In genomic region chr21:46194374-46195334, GRCh38 we compare ENCODE assay signal across 25 cellular contexts. TPM values are rescaled to one million over a fixed set of nuclear protein-coding genes. Genes with fewer than 3 reads are reported as not detected.
DNase-seq lines count a peak whose midpoint lies in the region; ATAC-seq, FAIRE-seq and TF ChIP-seq lines count a peak whose summit lies in the region.
"Had no signal": no experiment of that assay in that cellular context is flagged by ENCODE, and none has a peak within 500 bp of the region (broad histone marks: within the 10 kb centered on the region; RNA-seq: fewer than 3 reads in every experiment).

No MANE protein-coding gene starts in this region.

- H3K4me1 ChIP-seq in HepG2 (ENCODE audit: insufficient read depth, low read length): peaks cover 15% of the 10 kb centered on the region; the same call in 1 of the 2 replicates
- peaks cover 0 to 4% (median 0%) of the 10 kb centered on the region in 4 donors for H3K4me1 ChIP-seq in stomach

- H4K20me1 ChIP-seq in HepG2 (ENCODE audit: insufficient read depth, low read length): 0 out of 2 replicates have a peak, but pooled peaks cover 2% of the 10 kb centered on the region

- no peak overlapping the region for H3K4me3 ChIP-seq in WERI-Rb-1 (ENCODE audit: low read depth, low read length)
- H3K4me3 ChIP-seq in HepG2 (replicated peaks in 1 of 3; ENCODE audit: insufficient read depth in 1 of 3, low read depth in 2 of 3, low read length in 3 of 3): no peak overlapping the region
- no peak overlapping the region for H3K4me3 ChIP-seq in stomach
- H3K4me3 ChIP-seq: BLaER1 treated with 17β-estradiol and CSF1 and Interleukin-3, amounts not matched to agents 10 nM and 100 nM; left lung; tibial artery had no signal

- CTCF ChIA-PET in HepG2 (lab: Yijun Ruan, JAX; ENCODE audit: low intra/inter-chr PET ratio, low total read pairs): no interaction called here

- no peak for FAIRE-seq in HepG2 (lab: Jason Lieb, UNC)
- FAIRE-seq: endothelial cell of umbilical vein, H1 had no signal

- H3K27ac ChIP-seq in WERI-Rb-1 (peak overlapping the region; percentile 49), HepG2 (ENCODE audit: extremely low read length, insufficient read depth, low read length) (no peak overlapping the region), stomach (no peak overlapping the region)
- H3K27ac ChIP-seq: BLaER1 treated with 17β-estradiol and CSF1 and Interleukin-3, amounts not matched to agents 10 nM and 100 nM; left lung; tibial artery had no signal

- H2AFZ ChIP-seq in HepG2 (ENCODE audit: low read length): no peak overlapping the region

- TF ChIP-seq POLR2A in HepG2 (IDR thresholded peaks at IDR 0.05; ENCODE audit: insufficient read depth in 1 of 2, low read depth in 2 of 2, low read length in 2 of 2): no peak
- no peak for TF ChIP-seq POLR2A in stomach (IDR thresholded peaks at IDR 0.05)

- BruUV-seq in HepG2 (replicated peaks; lab: Mats Ljungman, UMichigan): no TSS peak

- no peak overlapping the region for H3K9ac ChIP-seq in HepG2 (ENCODE audit: insufficient read depth, low read depth, low read length)

- intact Hi-C loops in HepG2 (cut with micrococcal nuclease; ENCODE audit: unreplicated experiment) (loop anchor here (10.0 kb wide), 1 partner anchor 220 kb away; no protein-coding TSS in a partner anchor), stomach (cut with DNase I; ENCODE audit: low total_unique reads) (no loop called here)

- 97% methylated on average over 26 of the region's 34 CpGs for WGBS in HepG2 (ENCODE audit: low lambda C conversion rate)
- 94 to 97% (median 94%) methylated on average over 28 to 34 of the region's 34 CpGs for WGBS in stomach, 5 donors

- no peaks in the 10 kb centered on the region for H3K79me2 ChIP-seq in HepG2 (ENCODE audit: insufficient read depth, low read length)

- POLR2A ChIA-PET in HepG2 (lab: Yijun Ruan, JAX): no interaction called here

- H3K9me3 ChIP-seq in WERI-Rb-1 (ENCODE audit: severe bottlenecking) (no peaks in the 10 kb centered on the region), HepG2 (ENCODE audit: low read length) (no peaks in the 10 kb centered on the region), stomach (no peaks in the 10 kb centered on the region)
- H3K9me3 ChIP-seq: left lung, tibial artery had no signal

- H3K27me3 ChIP-seq in WERI-Rb-1 (ENCODE audit: insufficient read depth, low read depth, severe bottlenecking) (no peaks in the 10 kb centered on the region), HepG2 (ENCODE audit: control insufficient read depth in 1 of 2, insufficient read depth in 2 of 2, low read length in 2 of 2) (no peaks in the 10 kb centered on the region), stomach (no peaks in the 10 kb centered on the region)
- H3K27me3 ChIP-seq: BLaER1 treated with 17β-estradiol and CSF1 and Interleukin-3, amounts not matched to agents 10 nM and 100 nM; left lung; tibial artery had no signal

- H3K4me2 ChIP-seq in HepG2 (ENCODE audit: low read depth, low read length): no peak overlapping the region

- ATAC-seq in HepG2 (no peak), HG02840 (IDR thresholded peaks at IDR 0.05; ENCODE audit: low FRiP score, unreplicated experiment) (no peak)
- ATAC-seq: left lung; Panc1; stimulated activated effector memory CD8-positive, alpha-beta T cell treated with anti-CD3 and anti-CD28 coated beads, Interleukin-12 subunit alpha, Interleukin-12 subunit beta, amount 100 ng/mL, for 72 hours had no signal

- TF ChIP-seq CTCF in WERI-Rb-1 (IDR thresholded peaks at IDR 0.05; ENCODE audit: low read depth, low read length): peak; percentile 18; the same call in 1 of the 2 replicates
- TF ChIP-seq CTCF in HepG2 (CRISPR knock-in tag; IDR thresholded peaks at IDR 0.05): no peak
- no peak for TF ChIP-seq CTCF in stomach (IDR thresholded peaks at IDR 0.05)

- DNase-seq in activated CD4-positive, alpha-beta T cell treated with anti-CD3 and anti-CD28 coated beads for 1 hour: peak; percentile 4
- DNase-seq in activated CD4-positive, alpha-beta T cell treated with anti-CD3 and anti-CD28 coated beads, Interleukin-2, amount 50 U/mL, for 1 hour: no peak
- peak; percentile 66 for DNase-seq in WERI-Rb-1
- DNase-seq in HepG2 (ENCODE audit: low spot score): no peak
- DNase-seq in stomach: peak; percentile 17
- DNase-seq in DMS79 (lab: John Stamatoyannopoulos, UW): no peak
- DNase-seq in middle frontal gyrus (ENCODE audit: extremely low spot score, low spot score): no peak
- DNase-seq: 8988T; activated gamma-delta T cell treated with Interleukin-2 at 50 U/mL for 16 hours; anterior cingulate cortex; foreskin fibroblast; left lung; NCI-H1092 treated with DMSO at 0.1 percent for 48 hours; NCI-H2171; NCI-H82; stimulated activated CD4-positive, alpha-beta T cell treated with anti-CD3 and anti-CD28 coated beads, Interleukin-12 subunit alpha, Interleukin-12 subunit beta, amount 100 ng/mL, for 4 hours; SW 1271 had no signal

- no peak for TF ChIP-seq EP300 in HepG2 (IDR thresholded peaks at IDR 0.05; ENCODE audit: low read depth in 2 of 2, low read length in 2 of 2)
- no peak for TF ChIP-seq EP300 in HepG2 (CRISPR knock-in tag; IDR thresholded peaks at IDR 0.05; ENCODE audit: borderline replicate concordance)
- no peak for TF ChIP-seq EP300 in stomach (IDR thresholded peaks at IDR 0.05)

- H3K36me3 ChIP-seq in WERI-Rb-1: peaks cover 68% of the 10 kb centered on the region
- peaks cover 25 to 82% of the 10 kb centered on the region in 2 experiments for H3K36me3 ChIP-seq in HepG2 (replicated peaks in 1 of 2; ENCODE audit: control insufficient read depth in 1 of 2, insufficient read depth in 2 of 2, low read length in 2 of 2)
- peaks cover 54 to 96% (median 88%) of the 10 kb centered on the region in 4 donors for H3K36me3 ChIP-seq in stomach

- no peak for TF ChIP-seq RAD21 in HepG2 (CRISPR knock-in tag; IDR thresholded peaks at IDR 0.05)

- in situ Hi-C loops in HepG2 (cut with HindIII; ENCODE audit: extremely low pct_ligation_motif_present, low pct_unique_long_range_greater_than_20kb): no loop called here

RNA-seq across cellular contexts. Expression of gene SPATC1L, which starts 10.4 kb away (rescaled TPM):
- total RNA-seq in HepG2 (2016; rRNA removed; fragmentation: Illumina TruSeq; extraction: Trizol) (2.8 and 3.3 TPM in 2 replicates), stomach (10 to 100 TPM in 2 of 5 donors, 1 to 10 TPM in 1, under 1 TPM in 1, not detected in 1; 0.72 to 26.4 (median 8.0) TPM)
- 2.1 and 2.7 TPM in 2 replicates for total RNA-seq in HepG2 (2016; cell fraction: cytosol; rRNA removed; fragmentation: Illumina TruSeq; extraction: Trizol; ENCODE audit: low read depth)
- total RNA-seq in HepG2 (2016; cell fraction: insoluble cytoplasmic fraction; rRNA removed; fragmentation: Illumina TruSeq; extraction: Trizol): 3.0 and 3.3 TPM in 2 replicates
- total RNA-seq in HepG2 (2016; cell fraction: membrane; rRNA removed; fragmentation: Illumina TruSeq; extraction: Trizol): 3.0 and 3.8 TPM in 2 replicates
- 1.5 and 1.7 TPM in 2 replicates for total RNA-seq in HepG2 (2016; cell fraction: nucleus; rRNA removed; fragmentation: Illumina TruSeq; extraction: Trizol)
- polyA plus RNA-seq in HepG2 (2011; rRNA removed) (1.4 and 2.6 TPM in 2 replicates), stomach (10 to 100 TPM in 2 of 3 donors, 1 to 10 TPM in 1; 7.0 to 14.2 (median 13.7) TPM)
- 1.4 and 2.8 TPM in 2 replicates for polyA plus RNA-seq in HepG2 (2011; cell fraction: cytosol; rRNA removed)
- 9.6 and 9.7 TPM in 2 replicates for polyA plus RNA-seq in HepG2 (2011; cell fraction: nucleus; rRNA removed)
- 7.3 and 10.9 TPM in 2 replicates for polyA plus RNA-seq in HepG2 (2012)
- 5.4 and 5.7 TPM in 2 replicates for polyA plus RNA-seq in HepG2 (2016; cell fraction: cytosol; fragmentation: Illumina TruSeq; extraction: Trizol; ENCODE audit: low read depth)
- polyA plus RNA-seq in HepG2 (2016; cell fraction: insoluble cytoplasmic fraction; fragmentation: Illumina TruSeq; extraction: Trizol; ENCODE audit: low read depth): 5.9 and 7.1 TPM in 2 replicates
- 6.0 and 7.3 TPM in 2 replicates for polyA plus RNA-seq in HepG2 (2016; cell fraction: membrane; fragmentation: Illumina TruSeq; extraction: Trizol; ENCODE audit: low read depth)
- 5.8 and 6.5 TPM in 2 replicates for polyA plus RNA-seq in HepG2 (2016; cell fraction: nucleus; fragmentation: Illumina TruSeq; extraction: Trizol; ENCODE audit: insufficient read depth, low read depth)
- polyA minus RNA-seq in HepG2 (2011; rRNA and poly(A)+ RNA removed; ENCODE audit: low replicate concordance): 2.4 and 3.4 TPM in 2 replicates
- 3.4 and 5.6 TPM in 2 replicates for polyA minus RNA-seq in HepG2 (2011; cell fraction: cytosol; rRNA and poly(A)+ RNA removed)
- polyA minus RNA-seq in HepG2 (2011; cell fraction: nucleus; rRNA and poly(A)+ RNA removed): 0.77 and 1.6 TPM in 2 replicates

RNA-seq across cellular contexts. Expression of gene LSS, which starts 33.9 kb away (rescaled TPM):
- total RNA-seq in HepG2 (2016; rRNA removed; fragmentation: Illumina TruSeq; extraction: Trizol): 73.5 and 113 TPM in 2 replicates
- 7.3 and 7.8 TPM in 2 replicates for total RNA-seq in HepG2 (2016; cell fraction: cytosol; rRNA removed; fragmentation: Illumina TruSeq; extraction: Trizol; ENCODE audit: low read depth)
- total RNA-seq in HepG2 (2016; cell fraction: insoluble cytoplasmic fraction; rRNA removed; fragmentation: Illumina TruSeq; extraction: Trizol): 62.4 and 115 TPM in 2 replicates
- 31.7 and 32.0 TPM in 2 replicates for total RNA-seq in HepG2 (2016; cell fraction: membrane; rRNA removed; fragmentation: Illumina TruSeq; extraction: Trizol)
- total RNA-seq in HepG2 (2016; cell fraction: nucleus; rRNA removed; fragmentation: Illumina TruSeq; extraction: Trizol): 138 and 169 TPM in 2 replicates
- 72.6 and 182 TPM in 2 replicates for polyA plus RNA-seq in HepG2 (2011; rRNA removed)
- polyA plus RNA-seq in HepG2 (2011; cell fraction: cytosol; rRNA removed): 29.6 and 35.0 TPM in 2 replicates
- polyA plus RNA-seq in HepG2 (2011; cell fraction: nucleus; rRNA removed): 771 and 1,172 TPM in 2 replicates
- polyA plus RNA-seq in HepG2 (2012): 69.9 and 111 TPM in 2 replicates
- 5.3 and 5.5 TPM in 2 replicates for polyA plus RNA-seq in HepG2 (2016; cell fraction: cytosol; fragmentation: Illumina TruSeq; extraction: Trizol; ENCODE audit: low read depth)
- polyA plus RNA-seq in HepG2 (2016; cell fraction: insoluble cytoplasmic fraction; fragmentation: Illumina TruSeq; extraction: Trizol; ENCODE audit: low read depth): 44.5 and 58.2 TPM in 2 replicates
- 14.1 and 14.6 TPM in 2 replicates for polyA plus RNA-seq in HepG2 (2016; cell fraction: membrane; fragmentation: Illumina TruSeq; extraction: Trizol; ENCODE audit: low read depth)
- polyA plus RNA-seq in HepG2 (2016; cell fraction: nucleus; fragmentation: Illumina TruSeq; extraction: Trizol; ENCODE audit: insufficient read depth, low read depth): 296 and 309 TPM in 2 replicates
- 67.2 and 95.6 TPM in 2 replicates for polyA minus RNA-seq in HepG2 (2011; rRNA and poly(A)+ RNA removed; ENCODE audit: low replicate concordance)
- 16.2 and 25.1 TPM in 2 replicates for polyA minus RNA-seq in HepG2 (2011; cell fraction: cytosol; rRNA and poly(A)+ RNA removed)
- 66.3 and 114 TPM in 2 replicates for polyA minus RNA-seq in HepG2 (2011; cell fraction: nucleus; rRNA and poly(A)+ RNA removed)
- total RNA-seq in stomach: 100 to 1,000 TPM in 1 of 5 donors, 10 to 100 TPM in 4; 26.4 to 246 (median 46.7) TPM
- polyA plus RNA-seq in stomach: 10 to 100 TPM; 15.3 to 22.2 (median 21.7) TPM

RNA-seq across cellular contexts. Expression of gene FTCD, which starts 39.3 kb away (rescaled TPM):
- 78.5 and 105 TPM in 2 replicates for total RNA-seq in HepG2 (2016; rRNA removed; fragmentation: Illumina TruSeq; extraction: Trizol)
- 13.1 and 13.2 TPM in 2 replicates for total RNA-seq in HepG2 (2016; cell fraction: cytosol; rRNA removed; fragmentation: Illumina TruSeq; extraction: Trizol; ENCODE audit: low read depth)
- total RNA-seq in HepG2 (2016; cell fraction: insoluble cytoplasmic fraction; rRNA removed; fragmentation: Illumina TruSeq; extraction: Trizol): 61.2 and 115 TPM in 2 replicates
- total RNA-seq in HepG2 (2016; cell fraction: membrane; rRNA removed; fragmentation: Illumina TruSeq; extraction: Trizol): 21.0 and 27.4 TPM in 2 replicates
- 94.5 and 110 TPM in 2 replicates for total RNA-seq in HepG2 (2016; cell fraction: nucleus; rRNA removed; fragmentation: Illumina TruSeq; extraction: Trizol)
- polyA plus RNA-seq in HepG2 (2011; rRNA removed): 75.7 and 112 TPM in 2 replicates
- polyA plus RNA-seq in HepG2 (2011; cell fraction: cytosol; rRNA removed): 34.7 and 61.2 TPM in 2 replicates
- polyA plus RNA-seq in HepG2 (2011; cell fraction: nucleus; rRNA removed): 656 and 751 TPM in 2 replicates
- polyA plus RNA-seq in HepG2 (2012): 108 and 140 TPM in 2 replicates
- polyA plus RNA-seq in HepG2 (2016; cell fraction: cytosol; fragmentation: Illumina TruSeq; extraction: Trizol; ENCODE audit: low read depth): 11.0 and 12.4 TPM in 2 replicates
- 47.9 and 52.0 TPM in 2 replicates for polyA plus RNA-seq in HepG2 (2016; cell fraction: insoluble cytoplasmic fraction; fragmentation: Illumina TruSeq; extraction: Trizol; ENCODE audit: low read depth)
- polyA plus RNA-seq in HepG2 (2016; cell fraction: membrane; fragmentation: Illumina TruSeq; extraction: Trizol; ENCODE audit: low read depth): 11.9 and 17.7 TPM in 2 replicates
- polyA plus RNA-seq in HepG2 (2016; cell fraction: nucleus; fragmentation: Illumina TruSeq; extraction: Trizol; ENCODE audit: insufficient read depth, low read depth): 369 and 379 TPM in 2 replicates
- polyA minus RNA-seq in HepG2 (2011; rRNA and poly(A)+ RNA removed; ENCODE audit: low replicate concordance): 0.42 and 84.7 TPM in 2 replicates
- 33.3 and 39.2 TPM in 2 replicates for polyA minus RNA-seq in HepG2 (2011; cell fraction: cytosol; rRNA and poly(A)+ RNA removed)
- polyA minus RNA-seq in HepG2 (2011; cell fraction: nucleus; rRNA and poly(A)+ RNA removed): 93.9 and 118 TPM in 2 replicates
- 1 to 10 TPM in 2 of 5 donors, not detected in 3; 1.3 to 6.7 TPM for total RNA-seq in stomach
- 1 to 10 TPM in 1 of 3 donors, under 1 TPM in 2; 0.25 to 2.4 (median 0.53) TPM for polyA plus RNA-seq in stomach
- total RNA-seq: pulmonary artery endothelial cell had no signal

Comparison
In these comparisons a context has a peak if more than half of its experiments do, and no peak if none do; other contexts are left out.
1. DNase-seq: peak in activated CD4-positive, alpha-beta T cell treated with anti-CD3 and anti-CD28 coated beads for 1 hour (single experiment), WERI-Rb-1 (single experiment) and stomach (single experiment); none in activated CD4-positive, alpha-beta T cell treated with anti-CD3 and anti-CD28 coated beads, Interleukin-2, amount 50 U/mL, for 1 hour (single experiment), HepG2 (single experiment), DMS79 (single experiment) and middle frontal gyrus (single experiment).